ENCODE assay signal across 18 cellular contexts in genomic region chr10:113866551-113867394, GRCh38.
"Had no signal": no experiment of that assay in that cellular context is flagged by ENCODE, and none has a peak within 500 bp of the region (broad histone marks: within the 10 kb centered on the region; RNA-seq: fewer than 3 reads in every experiment).

No MANE protein-coding gene starts in this region.

- H3K27ac Mint-ChIP-seq: activated naive CD8-positive, alpha-beta T cell treated with anti-CD3 and anti-CD28 coated beads, Interleukin-2, amount 10 ng/mL, durations not matched to agents 7 days and 5 days; activated T-helper 1 cell treated with anti-CD3 and anti-CD28 coated beads, Interleukin-12 subunit alpha, Interleukin-12 subunit beta, Interleukin-2, Interleukin-4 antibody, amounts not matched to agents 30 ng/mL and 10 ng/mL and 1 ng/mL, durations not matched to agents 14 hours and 24 hours and 36 hours; brain; effector memory CD8-positive, alpha-beta T cell; neural progenitor cell; stimulated activated naive CD8-positive, alpha-beta T cell treated with anti-CD3 and anti-CD28 coated beads, Interleukin-15, amount 100 ng/mL, for 72 hours had no signal

- H3K4me1 ChIP-seq: neural progenitor cell, upper lobe of right lung had no signal

- H3K4me3 ChIP-seq: hepatocyte, neural progenitor cell, ovary, upper lobe of right lung had no signal

- H3K9me3 Mint-ChIP-seq: effector memory CD8-positive, alpha-beta T cell; naive B cell had no signal

- H3K4me2 ChIP-seq: hepatocyte, neural progenitor cell had no signal

- H3K27me3 ChIP-seq: hepatocyte, neural progenitor cell, ovary, upper lobe of right lung had no signal

- ATAC-seq: activated CD4-positive, CD25-positive, alpha-beta regulatory T cell treated with anti-CD3 and anti-CD28 coated beads, Interleukin-2, amount 50 U/mL, for 24 hours; effector memory CD8-positive, alpha-beta T cell; left lobe of liver; sciatic nerve; stimulated activated naive CD8-positive, alpha-beta T cell treated with anti-CD3 and anti-CD28 coated beads, Interleukin-15, amount 100 ng/mL, for 72 hours; upper lobe of right lung had no signal

- H3K36me3 ChIP-seq: ovary had no signal

- H3K4me3 Mint-ChIP-seq: activated naive CD8-positive, alpha-beta T cell treated with anti-CD3 and anti-CD28 coated beads, Interleukin-2, amount 10 ng/mL, durations not matched to agents 7 days and 5 days; activated T-helper 1 cell treated with anti-CD3 and anti-CD28 coated beads, Interleukin-12 subunit alpha, Interleukin-12 subunit beta, Interleukin-2, Interleukin-4 antibody, amounts not matched to agents 30 ng/mL and 10 ng/mL and 1 ng/mL, durations not matched to agents 14 hours and 24 hours and 36 hours; brain; effector memory CD8-positive, alpha-beta T cell; naive B cell; neural progenitor cell; stimulated activated naive CD8-positive, alpha-beta T cell treated with anti-CD3 and anti-CD28 coated beads, Interleukin-15, amount 100 ng/mL, for 72 hours had no signal

- H3K9ac ChIP-seq: neural progenitor cell had no signal

- H3K27me3 Mint-ChIP-seq: activated naive CD8-positive, alpha-beta T cell treated with anti-CD3 and anti-CD28 coated beads, Interleukin-2, amount 10 ng/mL, durations not matched to agents 7 days and 5 days; brain; effector memory CD8-positive, alpha-beta T cell; naive B cell; stimulated activated naive CD8-positive, alpha-beta T cell treated with anti-CD3 and anti-CD28 coated beads, Interleukin-15, amount 100 ng/mL, for 72 hours had no signal

- H3K4me1 Mint-ChIP-seq: neural progenitor cell; stimulated activated naive CD8-positive, alpha-beta T cell treated with anti-CD3 and anti-CD28 coated beads, Interleukin-15, amount 100 ng/mL, for 72 hours had no signal

- H3K27ac ChIP-seq: epithelial cell of prostate, hepatocyte, neural progenitor cell, ovary, upper lobe of right lung had no signal

- DNase-seq: activated naive CD4-positive, alpha-beta T cell; activated naive CD8-positive, alpha-beta T cell treated with anti-CD3 and anti-CD28 coated beads, Interleukin-2, amount 10 ng/mL, durations not matched to agents 7 days and 5 days; dermis blood vessel endothelial cell; effector memory CD8-positive, alpha-beta T cell; islet precursor cell; naive B cell; ovary; stimulated activated CD4-positive, alpha-beta T cell treated with anti-CD3 and anti-CD28 coated beads, Interleukin-1b, Interleukin-23, amount 100 ng/mL, for 48 hours; stimulated activated naive CD8-positive, alpha-beta T cell treated with anti-CD3 and anti-CD28 coated beads, Interleukin-15, amount 100 ng/mL, for 72 hours; upper lobe of right lung had no signal

- H3K9me3 ChIP-seq: ovary, upper lobe of right lung had no signal

- H2AFZ ChIP-seq: hepatocyte, neural progenitor cell had no signal
